ENCODE assay signal across 18 cellular contexts in the genomic region with DNA sequence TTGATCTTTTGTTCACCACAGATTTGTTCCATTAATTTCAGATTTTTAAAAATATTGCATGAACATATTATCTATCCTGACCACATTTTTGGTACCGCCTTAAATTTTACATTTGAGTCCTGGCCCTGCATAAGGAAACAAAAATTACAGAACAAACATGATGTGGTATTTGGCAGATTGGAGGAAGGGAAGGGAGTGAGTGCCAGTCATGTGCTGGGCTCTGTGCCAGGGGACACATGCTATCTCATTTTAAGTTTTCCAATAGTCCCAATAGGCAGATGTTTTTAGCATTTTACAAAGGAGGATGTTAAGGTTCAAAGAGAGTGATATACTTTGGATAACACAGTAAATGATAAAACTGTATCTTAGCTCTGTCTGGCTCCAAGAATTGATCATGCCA.
DNase-seq lines count a peak whose midpoint lies in the region; ATAC-seq and TF ChIP-seq lines count a peak whose summit lies in the region.
"Had no signal": no experiment of that assay in that cellular context is flagged by ENCODE, and none has a peak within 500 bp of the region (broad histone marks: within the 10 kb centered on the region; RNA-seq: fewer than 3 reads in every experiment).

No MANE protein-coding gene starts in this region.

- no peaks in the 10 kb centered on the region for H3K36me3 Mint-ChIP-seq in CD14-positive monocyte

- H3K4me3 ChIP-seq in AG10803 (ENCODE audit: low read length) (no peak overlapping the region), epithelial cell of esophagus (ENCODE audit: low read length) (no peak overlapping the region)
- H3K4me3 ChIP-seq: ovary had no signal

- H3K4me1 Mint-ChIP-seq in CD14-positive monocyte: peaks cover 10% of the 10 kb centered on the region

- no peak for ATAC-seq in HG03342 (IDR thresholded peaks at IDR 0.05; ENCODE audit: unreplicated experiment)
- ATAC-seq: activated naive CD4-positive, alpha-beta T cell treated with anti-CD3 and anti-CD28 coated beads, Interleukin-2, amount 50 U/mL, for 72 hours; HCT116; Panc1 had no signal

- H3K27ac Mint-ChIP-seq in CD14-positive monocyte: peak overlapping the region in 1 of 7 donors; percentile 5
- H3K27ac Mint-ChIP-seq: activated naive CD4-positive, alpha-beta T cell treated with anti-CD3 and anti-CD28 coated beads, Interleukin-2, amount 50 U/mL, for 72 hours had no signal

- peaks cover 4 to 15% (median 8%) of the 10 kb centered on the region in 7 donors for H3K9me3 Mint-ChIP-seq in CD14-positive monocyte

- TF ChIP-seq CTCF in AG10803 (conservative IDR thresholded peaks at IDR 0.05; ENCODE audit: low read length): no peak
- no peak for TF ChIP-seq CTCF in epithelial cell of esophagus (IDR thresholded peaks at IDR 0.05; ENCODE audit: insufficient read depth, low read depth, low read length, missing control alignments)
- no peak for TF ChIP-seq CTCF in CD14-positive monocyte (IDR thresholded peaks at IDR 0.05)

- peaks cover 0 to 1% (median 0%) of the 10 kb centered on the region in 3 donors for H3K27me3 Mint-ChIP-seq in CD14-positive monocyte (ENCODE audit: low read depth in 3 of 3)

- DNase-seq in AG10803 (ENCODE audit: low read depth): peak; percentile 13
- DNase-seq in NCI-H69 (lab: John Stamatoyannopoulos, UW): peak; percentile 12
- peak; percentile 8 for DNase-seq in epithelial cell of esophagus (ENCODE audit: low read depth)
- DNase-seq in myocyte (ENCODE audit: low read depth): peak; percentile 42
- DNase-seq in middle frontal gyrus (ENCODE audit: extremely low spot score, low spot score): no peak
- no peak for DNase-seq in CD14-positive monocyte (ENCODE audit: low spot score)
- no peak for DNase-seq in NCI-H524 (lab: John Stamatoyannopoulos, UW)
- DNase-seq: activated CD4-positive, CD25-positive, alpha-beta regulatory T cell treated with anti-CD3 and anti-CD28 coated beads, Interleukin-2, amount 50 U/mL, for 72 hours; activated CD8-positive, alpha-beta memory T cell treated with anti-CD3 and anti-CD28 coated beads, Interleukin-2, amount 50 U/mL, for 4 hours; GDM1; IMR-90; NCI-H1436 treated with DMSO at 0.1 percent for 48 hours; NCI-H526 treated with DMSO at 0.1 percent for 48 hours had no signal

- no peak overlapping the region for H3K4me3 Mint-ChIP-seq in CD14-positive monocyte

- intact Hi-C loops in CD14-positive monocyte (cut with micrococcal nuclease): no loop called here

Comparison
In these comparisons a context has a peak if more than half of its experiments do, and no peak if none do; other contexts are left out.
1. DNase-seq: peak in AG10803 (single experiment), NCI-H69 (single experiment), epithelial cell of esophagus (single experiment) and myocyte (single experiment); none in middle frontal gyrus (single experiment), CD14-positive monocyte (single experiment) and NCI-H524 (0 of 2).